9 cellular contexts compared by ENCODE assay signal in genomic region chr20:46255440-46256104, GRCh38. TPM values are rescaled to one million over a fixed set of nuclear protein-coding genes. Genes with fewer than 3 reads are reported as not detected.
DNase-seq lines count a peak whose midpoint lies in the region; ATAC-seq and TF ChIP-seq lines count a peak whose summit lies in the region.
"Had no signal": no experiment of that assay in that cellular context is flagged by ENCODE, and none has a peak within 500 bp of the region (broad histone marks: within the 10 kb centered on the region; RNA-seq: fewer than 3 reads in every experiment).

No MANE protein-coding gene starts in this region.

- H3K4me2 ChIP-seq in PC-3 (ENCODE audit: low read length), result no peak overlapping the region
- H3K4me2 ChIP-seq: KMS-11 had no signal

- H3K36me3 ChIP-seq in PC-3 (ENCODE audit: low read depth, low read length) (no peaks in the 10 kb centered on the region), testis (ENCODE audit: low read depth, missing control alignments) (no peaks in the 10 kb centered on the region)

- WGBS in testis, 2 donors, result 51 to 60% methylated on average over 6 to 8 of the region's 8 CpGs

- H3K27ac Mint-ChIP-seq in progenitor cell of endocrine pancreas, result no peak overlapping the region

- no peak overlapping the region for H3K27ac ChIP-seq in PC-3 (ENCODE audit: low read length)
- H3K27ac ChIP-seq in testis, result no peak overlapping the region
- H3K27ac ChIP-seq: KMS-11 had no signal

- H3K9ac ChIP-seq in PC-3 (ENCODE audit: low read length), result no peak overlapping the region
- H3K9ac ChIP-seq: KMS-11 had no signal

- H3F3A ChIP-seq in PC-3 (ENCODE audit: low read length, unreplicated experiment), result no peaks in the 10 kb centered on the region

- H3K9me3 Mint-ChIP-seq in progenitor cell of endocrine pancreas (ENCODE audit: low read depth), result no peaks in the 10 kb centered on the region

- no peak overlapping the region for H2AFZ ChIP-seq in PC-3 (ENCODE audit: low read length)

- H4K20me1 ChIP-seq in PC-3 (ENCODE audit: low read length), result no peaks in the 10 kb centered on the region

- H3K27me3 ChIP-seq in PC-3 (ENCODE audit: low read length) (peaks cover 14% of the 10 kb centered on the region), testis (no peaks in the 10 kb centered on the region)

- H3K4me3 Mint-ChIP-seq in progenitor cell of endocrine pancreas (ENCODE audit: low read depth), result no peak overlapping the region

- H3K36me3 Mint-ChIP-seq in progenitor cell of endocrine pancreas (ENCODE audit: insufficient read depth), result no peaks in the 10 kb centered on the region

- peaks cover 13% of the 10 kb centered on the region; the same call in 1 of the 2 replicates for H3K4me1 ChIP-seq in PC-3 (ENCODE audit: insufficient read depth, low read length)
- peaks cover 6% of the 10 kb centered on the region for H3K4me1 ChIP-seq in testis

- no peaks in the 10 kb centered on the region for H3K9me3 ChIP-seq in PC-3 (ENCODE audit: low read length)
- no peaks in the 10 kb centered on the region for H3K9me3 ChIP-seq in testis

- H3K4me3 ChIP-seq in PC-3 (ENCODE audit: low read length), result no peak overlapping the region
- H3K4me3 ChIP-seq in testis, result no peak overlapping the region

- ATAC-seq in PC-3 (peak; percentile 71), Right ventricle myocardium superior (ENCODE audit: poor library complexity) (peak; percentile 91), HG03039 (IDR thresholded peaks at IDR 0.05; ENCODE audit: unreplicated experiment) (no peak), GM18505 (IDR thresholded peaks at IDR 0.05; ENCODE audit: unreplicated experiment) (no peak)

- no peaks in the 10 kb centered on the region for H3K9me2 ChIP-seq in PC-3 (replicated peaks; ENCODE audit: low read length)

- peaks cover 46% of the 10 kb centered on the region for H3K27me3 Mint-ChIP-seq in progenitor cell of endocrine pancreas

- peak; percentile 16 for DNase-seq in stimulated activated CD4-positive, alpha-beta T cell treated with anti-CD3 and anti-CD28 coated beads, Interleukin-12 subunit alpha, Interleukin-12 subunit beta, amount 100 ng/mL, for 4 hours
- no peak for DNase-seq in stimulated activated CD4-positive, alpha-beta T cell treated with anti-CD3 and anti-CD28 coated beads, Interleukin-2, amount 100 ng/mL, for 48 hours
- peak; percentile 97 for DNase-seq in PC-3
- DNase-seq in Right ventricle myocardium superior, result peak; percentile 88
- peak; percentile 88 for DNase-seq in testis
- DNase-seq in progenitor cell of endocrine pancreas (ENCODE audit: low spot score, unreplicated experiment), result no peak

- POLR2A ChIA-PET in PC-3 (lab: Charles Lee; ENCODE audit: unreplicated experiment), result no interaction called here

- H3K79me2 ChIP-seq in PC-3 (ENCODE audit: low read length), result no peaks in the 10 kb centered on the region

- TF ChIP-seq CTCF in PC-3 (conservative IDR thresholded peaks at IDR 0.05; ENCODE audit: low read depth, low read length) (no peak), testis (IDR thresholded peaks at IDR 0.05) (no peak), progenitor cell of endocrine pancreas (IDR thresholded peaks at IDR 0.05; ENCODE audit: unreplicated experiment) (no peak)

- no TSS peak for BruUV-seq in PC-3 (replicated peaks; lab: Mats Ljungman, UMichigan)

- CTCF ChIA-PET in PC-3 (lab: Charles Lee), result no interaction called here

- H3K4me1 Mint-ChIP-seq in progenitor cell of endocrine pancreas (ENCODE audit: low read depth), result no peaks in the 10 kb centered on the region

- intact Hi-C loops in PC-3 (cut with micrococcal nuclease) (no loop called here), Right ventricle myocardium superior (cut with DNase I) (no loop called here), testis (cut with DNase I; ENCODE audit: low total_unique reads) (no loop called here)

- no peak for TF ChIP-seq POLR2A in testis (IDR thresholded peaks at IDR 0.05)
- TF ChIP-seq POLR2A in GM18505 (IDR thresholded peaks at IDR 0.05; ENCODE audit: borderline replicate concordance, extremely low read depth, insufficient read depth, insufficient read length), result no peak

RNA-seq across cellular contexts. Expression of gene CDH22, which starts 52.7 kb away (rescaled TPM):
- not detected in 2 replicates for total RNA-seq in PC-3 (2014; rRNA removed)
- total RNA-seq in Right ventricle myocardium superior, result 5.5 TPM
- 1 to 10 TPM; 1.8 to 2.6 TPM for total RNA-seq in testis
- polyA plus RNA-seq in testis (ENCODE audit: insufficient read depth, low read depth, low replicate concordance), result 2.6 TPM
- 0.14 and 0.20 TPM in 2 replicates for total RNA-seq in progenitor cell of endocrine pancreas

Comparison
In these comparisons a context has a peak if more than half of its experiments do, and no peak if none do; other contexts are left out.
1. DNase-seq: peak in stimulated activated CD4-positive, alpha-beta T cell treated with anti-CD3 and anti-CD28 coated beads, Interleukin-12 subunit alpha, Interleukin-12 subunit beta, amount 100 ng/mL, for 4 hours (single experiment), PC-3 (single experiment), Right ventricle myocardium superior (single experiment) and testis (single experiment); none in stimulated activated CD4-positive, alpha-beta T cell treated with anti-CD3 and anti-CD28 coated beads, Interleukin-2, amount 100 ng/mL, for 48 hours (0 of 2) and progenitor cell of endocrine pancreas (single experiment).
2. ATAC-seq: peak in PC-3 (single experiment) and Right ventricle myocardium superior (single experiment); none in HG03039 (single experiment) and GM18505 (single experiment).